ENCODE assay signal across 1 cellular context in the genomic region with DNA sequence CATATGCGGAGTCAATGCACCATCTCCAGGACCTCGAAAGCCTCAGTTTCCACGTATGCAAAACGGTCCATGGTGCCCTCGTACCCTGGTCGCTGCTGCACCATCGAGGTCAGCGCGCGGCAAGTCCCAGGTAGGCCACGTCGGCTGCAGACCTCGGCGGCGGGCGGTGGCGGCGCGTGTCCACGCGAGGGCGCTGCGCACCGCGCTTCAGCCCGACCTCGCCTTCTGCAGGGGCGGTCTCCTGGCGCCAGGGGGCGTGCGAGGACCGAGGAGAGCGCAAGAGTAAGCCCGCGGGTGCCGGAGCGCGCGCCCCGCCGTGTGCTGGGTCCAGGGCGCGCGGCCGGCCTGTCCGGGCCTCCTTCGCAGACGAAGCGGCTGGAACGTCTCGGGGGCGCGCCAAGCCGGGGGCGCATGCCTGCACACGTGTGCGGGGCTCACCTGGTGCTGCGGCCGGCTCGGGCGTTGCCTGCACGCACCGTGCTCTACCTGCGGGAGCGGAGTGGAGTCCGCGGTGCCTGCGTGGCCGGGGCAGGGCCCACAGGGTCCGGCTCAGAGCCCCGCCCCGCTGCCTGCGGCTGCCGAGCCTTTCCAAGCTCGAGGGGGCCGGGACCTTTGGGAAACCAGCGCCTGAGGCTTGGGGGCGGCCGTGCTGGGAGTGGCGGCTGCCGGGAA.
TF ChIP-seq lines count a peak whose summit lies in the region.

No MANE protein-coding gene starts in this region.

TF ChIP-seq in HepG2, 621 proteins besides CTCF, POLR2A, EP300 and RAD21 (continued from another document and continues in another):
- TF ChIP-seq, protein P1, sequence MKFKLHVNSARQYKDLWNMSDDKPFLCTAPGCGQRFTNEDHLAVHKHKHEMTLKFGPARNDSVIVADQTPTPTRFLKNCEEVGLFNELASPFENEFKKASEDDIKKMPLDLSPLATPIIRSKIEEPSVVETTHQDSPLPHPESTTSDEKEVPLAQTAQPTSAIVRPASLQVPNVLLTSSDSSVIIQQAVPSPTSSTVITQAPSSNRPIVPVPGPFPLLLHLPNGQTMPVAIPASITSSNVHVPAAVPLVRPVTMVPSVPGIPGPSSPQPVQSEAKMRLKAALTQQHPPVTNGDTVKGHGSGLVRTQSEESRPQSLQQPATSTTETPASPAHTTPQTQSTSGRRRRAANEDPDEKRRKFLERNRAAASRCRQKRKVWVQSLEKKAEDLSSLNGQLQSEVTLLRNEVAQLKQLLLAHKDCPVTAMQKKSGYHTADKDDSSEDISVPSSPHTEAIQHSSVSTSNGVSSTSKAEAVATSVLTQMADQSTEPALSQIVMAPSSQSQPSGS (CRISPR knock-in tag; IDR thresholded peaks at IDR 0.05), result no peak; the same call in 1 of the 2 replicates
- TF ChIP-seq, protein P2, sequence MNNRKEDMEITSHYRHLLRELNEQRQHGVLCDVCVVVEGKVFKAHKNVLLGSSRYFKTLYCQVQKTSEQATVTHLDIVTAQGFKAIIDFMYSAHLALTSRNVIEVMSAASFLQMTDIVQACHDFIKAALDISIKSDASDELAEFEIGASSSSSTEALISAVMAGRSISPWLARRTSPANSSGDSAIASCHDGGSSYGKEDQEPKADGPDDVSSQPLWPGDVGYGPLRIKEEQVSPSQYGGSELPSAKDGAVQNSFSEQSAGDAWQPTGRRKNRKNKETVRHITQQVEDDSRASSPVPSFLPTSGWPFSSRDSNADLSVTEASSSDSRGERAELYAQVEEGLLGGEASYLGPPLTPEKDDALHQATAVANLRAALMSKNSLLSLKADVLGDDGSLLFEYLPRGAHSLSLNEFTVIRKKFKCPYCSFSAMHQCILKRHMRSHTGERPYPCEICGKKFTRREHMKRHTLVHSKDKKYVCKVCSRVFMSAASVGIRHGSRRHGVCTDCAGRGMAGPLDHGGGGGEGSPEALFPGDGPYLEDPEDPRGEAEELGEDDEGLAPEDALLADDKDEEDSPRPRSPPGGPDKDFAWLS (CRISPR knock-in tag; IDR thresholded peaks at IDR 0.05; ENCODE audit: borderline replicate concordance), result no peak
- TF ChIP-seq, protein P3, sequence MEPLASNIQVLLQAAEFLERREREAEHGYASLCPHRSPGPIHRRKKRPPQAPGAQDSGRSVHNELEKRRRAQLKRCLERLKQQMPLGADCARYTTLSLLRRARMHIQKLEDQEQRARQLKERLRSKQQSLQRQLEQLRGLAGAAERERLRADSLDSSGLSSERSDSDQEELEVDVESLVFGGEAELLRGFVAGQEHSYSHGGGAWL (CRISPR knock-in tag; IDR thresholded peaks at IDR 0.05), result no peak
- TF ChIP-seq XRCC5 (optimal IDR thresholded peaks at IDR 0.05; ENCODE audit: low read length), result peak; percentile 98
- TF ChIP-seq ZFP62 (CRISPR knock-in tag; IDR thresholded peaks at IDR 0.05), result no peak; the same call in 1 of the 2 replicates
- TF ChIP-seq ZNF367 (CRISPR knock-in tag; IDR thresholded peaks at IDR 0.05; ENCODE audit: borderline replicate concordance), result peak; percentile 50; the same call in 1 of the 2 replicates
- TF ChIP-seq ZNF607 (CRISPR knock-in tag; IDR thresholded peaks at IDR 0.05; ENCODE audit: borderline replicate concordance), result peak; percentile 87
- TF ChIP-seq ZNF441 (CRISPR knock-in tag; IDR thresholded peaks at IDR 0.05; ENCODE audit: borderline replicate concordance), result no peak
- no peak for TF ChIP-seq RBM39 (IDR thresholded peaks at IDR 0.05; ENCODE audit: low read depth, low read length, poor library complexity, severe bottlenecking)
- TF ChIP-seq REXO4 (CRISPR knock-in tag; IDR thresholded peaks at IDR 0.05; ENCODE audit: borderline replicate concordance), result no peak
- TF ChIP-seq ZNF670 (CRISPR knock-in tag; IDR thresholded peaks at IDR 0.05; ENCODE audit: borderline replicate concordance), result no peak
- 0 out of 2 replicates have a peak, but pooled peaks have one; percentile 20 for TF ChIP-seq HDAC2 (CRISPR knock-in tag; IDR thresholded peaks at IDR 0.05)
- TF ChIP-seq MYC (CRISPR knock-in tag; IDR thresholded peaks at IDR 0.05; ENCODE audit: borderline replicate concordance), result peak; percentile 68
- TF ChIP-seq POLR2AphosphoS2 (IDR thresholded peaks at IDR 0.05; ENCODE audit: low read depth, low read length), result no peak
- no peak for TF ChIP-seq ZBTB7B (CRISPR knock-in tag; IDR thresholded peaks at IDR 0.05)
- TF ChIP-seq TFDP2 (CRISPR knock-in tag; IDR thresholded peaks at IDR 0.05), result peak; percentile 61; the same call in 1 of the 2 replicates
- peak; percentile 44; the same call in 1 of the 2 replicates for TF ChIP-seq SP2 (CRISPR knock-in tag; IDR thresholded peaks at IDR 0.05)
- TF ChIP-seq ZNF619 (CRISPR knock-in tag; IDR thresholded peaks at IDR 0.05), result peak; percentile 37; the same call in 1 of the 2 replicates
- TF ChIP-seq MIER2 (CRISPR knock-in tag; IDR thresholded peaks at IDR 0.05), result no peak
- no peak for TF ChIP-seq HNF4G (IDR thresholded peaks at IDR 0.05; ENCODE audit: borderline replicate concordance, low read depth, low read length)
- TF ChIP-seq HNF4G (CRISPR knock-in tag; IDR thresholded peaks at IDR 0.05; ENCODE audit: borderline replicate concordance, low read depth), result no peak
- TF ChIP-seq TRIM24 (CRISPR knock-in tag; IDR thresholded peaks at IDR 0.05), result no peak
- TF ChIP-seq MXI1 (IDR thresholded peaks at IDR 0.05; ENCODE audit: borderline replicate concordance, low read depth, low read length), result 0 out of 3 replicates have a peak, but pooled peaks have one; percentile 15
- TF ChIP-seq CAMTA2 (CRISPR knock-in tag; IDR thresholded peaks at IDR 0.05; ENCODE audit: borderline replicate concordance), result no peak
- no peak for TF ChIP-seq ZKSCAN1 (IDR thresholded peaks at IDR 0.05; ENCODE audit: low read length)
- TF ChIP-seq, protein P4, sequence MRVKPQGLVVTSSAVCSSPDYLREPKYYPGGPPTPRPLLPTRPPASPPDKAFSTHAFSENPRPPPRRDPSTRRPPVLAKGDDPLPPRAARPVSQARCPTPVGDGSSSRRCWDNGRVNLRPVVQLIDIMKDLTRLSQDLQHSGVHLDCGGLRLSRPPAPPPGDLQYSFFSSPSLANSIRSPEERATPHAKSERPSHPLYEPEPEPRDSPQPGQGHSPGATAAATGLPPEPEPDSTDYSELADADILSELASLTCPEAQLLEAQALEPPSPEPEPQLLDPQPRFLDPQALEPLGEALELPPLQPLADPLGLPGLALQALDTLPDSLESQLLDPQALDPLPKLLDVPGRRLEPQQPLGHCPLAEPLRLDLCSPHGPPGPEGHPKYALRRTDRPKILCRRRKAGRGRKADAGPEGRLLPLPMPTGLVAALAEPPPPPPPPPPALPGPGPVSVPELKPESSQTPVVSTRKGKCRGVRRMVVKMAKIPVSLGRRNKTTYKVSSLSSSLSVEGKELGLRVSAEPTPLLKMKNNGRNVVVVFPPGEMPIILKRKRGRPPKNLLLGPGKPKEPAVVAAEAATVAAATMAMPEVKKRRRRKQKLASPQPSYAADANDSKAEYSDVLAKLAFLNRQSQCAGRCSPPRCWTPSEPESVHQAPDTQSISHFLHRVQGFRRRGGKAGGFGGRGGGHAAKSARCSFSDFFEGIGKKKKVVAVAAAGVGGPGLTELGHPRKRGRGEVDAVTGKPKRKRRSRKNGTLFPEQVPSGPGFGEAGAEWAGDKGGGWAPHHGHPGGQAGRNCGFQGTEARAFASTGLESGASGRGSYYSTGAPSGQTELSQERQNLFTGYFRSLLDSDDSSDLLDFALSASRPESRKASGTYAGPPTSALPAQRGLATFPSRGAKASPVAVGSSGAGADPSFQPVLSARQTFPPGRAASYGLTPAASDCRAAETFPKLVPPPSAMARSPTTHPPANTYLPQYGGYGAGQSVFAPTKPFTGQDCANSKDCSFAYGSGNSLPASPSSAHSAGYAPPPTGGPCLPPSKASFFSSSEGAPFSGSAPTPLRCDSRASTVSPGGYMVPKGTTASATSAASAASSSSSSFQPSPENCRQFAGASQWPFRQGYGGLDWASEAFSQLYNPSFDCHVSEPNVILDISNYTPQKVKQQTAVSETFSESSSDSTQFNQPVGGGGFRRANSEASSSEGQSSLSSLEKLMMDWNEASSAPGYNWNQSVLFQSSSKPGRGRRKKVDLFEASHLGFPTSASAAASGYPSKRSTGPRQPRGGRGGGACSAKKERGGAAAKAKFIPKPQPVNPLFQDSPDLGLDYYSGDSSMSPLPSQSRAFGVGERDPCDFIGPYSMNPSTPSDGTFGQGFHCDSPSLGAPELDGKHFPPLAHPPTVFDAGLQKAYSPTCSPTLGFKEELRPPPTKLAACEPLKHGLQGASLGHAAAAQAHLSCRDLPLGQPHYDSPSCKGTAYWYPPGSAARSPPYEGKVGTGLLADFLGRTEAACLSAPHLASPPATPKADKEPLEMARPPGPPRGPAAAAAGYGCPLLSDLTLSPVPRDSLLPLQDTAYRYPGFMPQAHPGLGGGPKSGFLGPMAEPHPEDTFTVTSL (CRISPR knock-in tag; IDR thresholded peaks at IDR 0.05; ENCODE audit: borderline replicate concordance), result no peak
- TF ChIP-seq TAF1 (CRISPR knock-in tag; IDR thresholded peaks at IDR 0.05), result no peak
- TF ChIP-seq ZNF644 (CRISPR knock-in tag; IDR thresholded peaks at IDR 0.05; ENCODE audit: low read depth), result no peak
- no peak for TF ChIP-seq KAT8 (CRISPR knock-in tag; IDR thresholded peaks at IDR 0.05)
- peak; percentile 97 for TF ChIP-seq AGO2 (optimal IDR thresholded peaks at IDR 0.05; ENCODE audit: low read depth, low read length)
- TF ChIP-seq SYNCRIP (IDR thresholded peaks at IDR 0.05; ENCODE audit: insufficient read depth, low read depth, low read length), result no peak
- no peak for TF ChIP-seq MAFK (conservative IDR thresholded peaks at IDR 0.05 in 1 of 2, IDR thresholded peaks at IDR 0.05 in 1 of 2; ENCODE audit: low read length in 2 of 2)
- peak; percentile 59 for TF ChIP-seq IKZF4 (CRISPR knock-in tag; IDR thresholded peaks at IDR 0.05; ENCODE audit: borderline replicate concordance, low read depth, not compliant biosample characterization)
- TF ChIP-seq, protein P5, sequence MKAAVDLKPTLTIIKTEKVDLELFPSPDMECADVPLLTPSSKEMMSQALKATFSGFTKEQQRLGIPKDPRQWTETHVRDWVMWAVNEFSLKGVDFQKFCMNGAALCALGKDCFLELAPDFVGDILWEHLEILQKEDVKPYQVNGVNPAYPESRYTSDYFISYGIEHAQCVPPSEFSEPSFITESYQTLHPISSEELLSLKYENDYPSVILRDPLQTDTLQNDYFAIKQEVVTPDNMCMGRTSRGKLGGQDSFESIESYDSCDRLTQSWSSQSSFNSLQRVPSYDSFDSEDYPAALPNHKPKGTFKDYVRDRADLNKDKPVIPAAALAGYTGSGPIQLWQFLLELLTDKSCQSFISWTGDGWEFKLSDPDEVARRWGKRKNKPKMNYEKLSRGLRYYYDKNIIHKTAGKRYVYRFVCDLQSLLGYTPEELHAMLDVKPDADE (CRISPR knock-in tag; IDR thresholded peaks at IDR 0.05), result 0 out of 2 replicates have a peak, but pooled peaks have one; percentile 73
- no peak for TF ChIP-seq ZHX2 (IDR thresholded peaks at IDR 0.05; ENCODE audit: low read depth)
- peak; percentile 81; the same call in 1 of the 2 replicates for TF ChIP-seq ZHX2 (CRISPR knock-in tag; IDR thresholded peaks at IDR 0.05; ENCODE audit: borderline replicate concordance)
- TF ChIP-seq NONO (IDR thresholded peaks at IDR 0.05), result no peak
- peak; percentile 99 for TF ChIP-seq NONO (CRISPR knock-in tag; conservative IDR thresholded peaks at IDR 0.05)
- no peak for TF ChIP-seq NFRKB (IDR thresholded peaks at IDR 0.05)
- TF ChIP-seq, protein P6, sequence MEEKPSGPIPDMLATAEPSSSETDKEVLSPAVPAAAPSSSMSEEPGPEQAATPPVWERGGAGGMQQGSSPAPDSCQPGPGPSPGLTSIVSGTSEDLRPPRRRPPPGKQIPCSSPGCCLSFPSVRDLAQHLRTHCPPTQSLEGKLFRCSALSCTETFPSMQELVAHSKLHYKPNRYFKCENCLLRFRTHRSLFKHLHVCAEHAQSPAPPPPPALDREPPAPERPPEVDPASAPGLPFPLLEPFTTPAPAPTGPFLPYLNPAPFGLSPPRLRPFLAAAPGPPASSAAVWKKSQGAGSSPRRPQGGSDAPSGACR (CRISPR knock-in tag; IDR thresholded peaks at IDR 0.05), result no peak
- no peak for TF ChIP-seq AHR (CRISPR knock-in tag; IDR thresholded peaks at IDR 0.05)
- TF ChIP-seq ASH2L (IDR thresholded peaks at IDR 0.05; ENCODE audit: insufficient read length, low read depth, low read length), result peak; percentile 33
- peak; percentile 53; the same call in 1 of the 2 replicates for TF ChIP-seq DR1 (CRISPR knock-in tag; IDR thresholded peaks at IDR 0.05)
